In genomic region chr4:81922271-81922775, GRCh38 we compare ENCODE assay signal across 1 cellular context.
TF ChIP-seq lines count a peak whose summit lies in the region.

No MANE protein-coding gene starts in this region.

TF ChIP-seq in H1, 55 proteins besides CTCF, POLR2A, EP300 and RAD21:
- TF ChIP-seq HDAC2 (IDR thresholded peaks at IDR 0.05; ENCODE audit: borderline replicate concordance in 1 of 2, low read depth in 2 of 2, low read length in 2 of 2) (no peak), YY1 (IDR thresholded peaks at IDR 0.05; ENCODE audit: low read depth, low read length) (no peak), KDM4A (IDR thresholded peaks at IDR 0.05; ENCODE audit: low read depth, low read length, severe bottlenecking) (no peak), BRCA1 (IDR thresholded peaks at IDR 0.05; ENCODE audit: low read depth, low read length) (no peak)
